In the genomic region with DNA sequence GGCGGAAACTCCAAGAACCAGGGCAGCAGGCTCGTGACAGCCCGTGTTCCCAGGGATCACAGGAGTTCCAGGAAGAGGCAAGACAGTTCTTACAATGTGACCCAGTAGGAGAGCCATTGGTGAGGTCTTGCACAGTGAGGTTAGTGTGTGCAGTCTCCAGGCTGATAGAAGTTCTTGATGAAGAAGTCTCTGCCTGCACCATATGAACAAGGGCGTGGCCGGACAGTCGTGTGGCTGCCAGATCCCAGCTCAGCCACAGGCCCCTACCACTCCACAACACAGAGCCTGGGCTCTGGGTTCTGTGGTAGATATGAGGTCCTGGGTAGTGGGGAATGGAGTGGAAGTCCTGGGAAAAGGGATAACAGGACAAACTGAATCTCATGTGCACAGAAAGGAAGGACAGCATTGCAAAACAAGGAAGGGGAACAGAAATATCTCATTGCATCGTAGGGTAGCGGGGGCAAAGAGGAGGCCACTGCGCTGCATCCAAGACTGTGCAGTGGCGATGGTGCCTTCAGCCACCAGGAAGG, we compare ENCODE assay signal across 1 cellular context.
TF ChIP-seq lines count a peak whose summit lies in the region.

No MANE protein-coding gene starts in this region.

TF ChIP-seq in K562, 482 proteins besides CTCF, POLR2A, EP300 and RAD21 (continued from another document and continues in another):
- TF ChIP-seq, protein P1, sequence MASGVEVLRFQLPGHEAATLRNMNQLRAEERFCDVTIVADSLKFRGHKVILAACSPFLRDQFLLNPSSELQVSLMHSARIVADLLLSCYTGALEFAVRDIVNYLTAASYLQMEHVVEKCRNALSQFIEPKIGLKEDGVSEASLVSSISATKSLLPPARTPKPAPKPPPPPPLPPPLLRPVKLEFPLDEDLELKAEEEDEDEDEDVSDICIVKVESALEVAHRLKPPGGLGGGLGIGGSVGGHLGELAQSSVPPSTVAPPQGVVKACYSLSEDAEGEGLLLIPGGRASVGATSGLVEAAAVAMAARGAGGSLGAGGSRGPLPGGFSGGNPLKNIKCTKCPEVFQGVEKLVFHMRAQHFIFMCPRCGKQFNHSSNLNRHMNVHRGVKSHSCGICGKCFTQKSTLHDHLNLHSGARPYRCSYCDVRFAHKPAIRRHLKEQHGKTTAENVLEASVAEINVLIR (CRISPR knock-in tag; IDR thresholded peaks at IDR 0.05) = no peak
- no peak for TF ChIP-seq PURB (CRISPR knock-in tag; IDR thresholded peaks at IDR 0.05; ENCODE audit: low read depth)
- TF ChIP-seq ZNF124 (CRISPR knock-in tag; IDR thresholded peaks at IDR 0.05) = no peak
- no peak for TF ChIP-seq ZNF174 (CRISPR knock-in tag; IDR thresholded peaks at IDR 0.05)
- TF ChIP-seq ZNF184 (CRISPR knock-in tag; IDR thresholded peaks at IDR 0.05) = no peak
- TF ChIP-seq, protein P2, sequence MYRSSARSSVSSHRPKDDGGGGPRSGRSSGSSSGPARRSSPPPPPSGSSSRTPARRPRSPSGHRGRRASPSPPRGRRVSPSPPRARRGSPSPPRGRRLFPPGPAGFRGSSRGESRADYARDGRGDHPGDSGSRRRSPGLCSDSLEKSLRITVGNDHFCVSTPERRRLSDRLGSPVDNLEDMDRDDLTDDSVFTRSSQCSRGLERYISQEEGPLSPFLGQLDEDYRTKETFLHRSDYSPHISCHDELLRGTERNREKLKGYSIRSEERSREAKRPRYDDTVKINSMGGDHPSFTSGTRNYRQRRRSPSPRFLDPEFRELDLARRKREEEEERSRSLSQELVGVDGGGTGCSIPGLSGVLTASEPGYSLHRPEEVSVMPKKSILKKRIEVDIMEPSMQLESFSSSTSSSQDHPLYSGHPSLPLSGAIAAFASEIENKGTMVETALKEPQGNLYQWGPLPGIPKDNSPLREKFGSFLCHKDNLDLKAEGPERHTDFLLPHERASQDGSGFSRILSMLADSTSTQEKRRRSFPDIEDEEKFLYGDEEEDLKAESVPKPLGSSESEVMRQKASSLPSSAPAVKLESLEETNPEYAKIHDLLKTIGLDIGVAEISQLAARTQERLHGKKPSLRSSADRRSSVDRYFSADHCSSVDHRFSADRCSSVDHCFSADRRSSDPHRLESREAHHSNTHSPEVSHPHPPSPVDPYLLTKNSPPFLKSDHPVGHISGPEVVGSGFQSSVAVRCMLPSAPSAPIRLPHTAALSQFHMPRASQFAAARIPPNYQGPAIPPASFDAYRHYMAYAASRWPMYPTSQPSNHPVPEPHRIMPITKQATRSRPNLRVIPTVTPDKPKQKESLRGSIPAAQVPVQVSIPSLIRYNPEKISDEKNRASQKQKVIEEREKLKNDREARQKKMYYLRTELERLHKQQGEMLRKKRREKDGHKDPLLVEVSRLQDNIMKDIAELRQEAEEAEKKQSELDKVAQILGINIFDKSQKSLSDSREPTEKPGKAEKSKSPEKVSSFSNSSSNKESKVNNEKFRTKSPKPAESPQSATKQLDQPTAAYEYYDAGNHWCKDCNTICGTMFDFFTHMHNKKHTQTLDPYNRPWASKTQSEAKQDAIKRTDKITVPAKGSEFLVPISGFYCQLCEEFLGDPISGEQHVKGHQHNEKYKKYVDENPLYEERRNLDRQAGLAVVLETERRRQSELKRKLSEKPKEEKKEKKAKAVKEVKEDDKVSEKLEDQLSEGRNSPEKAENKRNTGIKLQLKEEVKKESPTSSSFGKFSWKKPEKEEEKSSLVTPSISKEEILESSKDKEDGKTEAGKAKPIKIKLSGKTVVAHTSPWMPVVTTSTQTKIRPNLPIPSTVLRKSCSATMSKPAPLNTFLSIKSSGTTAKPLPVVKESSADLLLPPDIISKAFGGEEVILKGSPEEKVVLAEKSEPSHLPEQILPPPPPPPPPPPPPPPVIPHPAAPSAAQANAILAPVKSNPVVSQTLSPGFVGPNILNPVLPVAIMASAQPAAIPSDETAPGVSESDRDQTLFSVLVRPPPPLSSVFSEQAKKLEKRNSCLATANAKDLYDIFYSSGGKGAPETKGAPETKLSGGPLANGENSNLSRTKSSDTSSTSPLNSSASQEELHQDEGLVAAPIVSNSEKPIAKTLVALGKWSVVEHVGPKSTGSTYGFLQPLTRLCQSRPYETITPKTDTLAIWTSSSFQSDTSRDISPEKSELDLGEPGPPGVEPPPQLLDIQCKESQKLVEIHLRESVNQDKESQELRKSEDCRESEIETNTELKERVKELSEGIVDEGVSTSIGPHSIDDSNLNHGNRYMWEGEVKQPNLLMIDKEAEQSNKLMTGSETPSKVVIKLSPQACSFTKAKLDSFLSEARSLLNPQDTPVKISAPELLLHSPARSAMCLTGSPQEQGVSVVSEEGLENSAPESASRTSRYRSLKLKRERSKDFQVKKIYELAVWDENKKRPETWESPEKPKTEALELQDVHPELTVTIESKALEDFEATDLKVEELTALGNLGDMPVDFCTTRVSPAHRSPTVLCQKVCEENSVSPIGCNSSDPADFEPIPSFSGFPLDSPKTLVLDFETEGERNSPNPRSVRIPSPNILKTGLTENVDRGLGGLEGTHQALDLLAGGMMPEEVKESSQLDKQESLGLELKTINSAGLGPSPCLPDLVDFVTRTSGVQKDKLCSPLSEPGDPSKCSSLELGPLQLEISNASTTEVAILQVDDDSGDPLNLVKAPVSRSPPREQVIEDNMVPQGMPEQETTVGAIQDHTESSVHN (IDR thresholded peaks at IDR 0.05; ENCODE audit: borderline replicate concordance in 1 of 2, low read depth in 1 of 2) = 0 out of 4 replicates have a peak, but pooled peaks of 1 of the 2 experiments have one; percentile 50
- TF ChIP-seq SMC3 (conservative IDR thresholded peaks at IDR 0.05; ENCODE audit: insufficient read depth, low read depth, low read length) = no peak
- TF ChIP-seq POLR2B (IDR thresholded peaks at IDR 0.05; ENCODE audit: low read depth, partially characterized antibody) = peak; percentile 36
- TF ChIP-seq ARHGAP35 (IDR thresholded peaks at IDR 0.05; ENCODE audit: partially characterized antibody) = no peak
- no peak for TF ChIP-seq CBX8 (IDR thresholded peaks at IDR 0.05; ENCODE audit: borderline replicate concordance, extremely low read depth, low read depth, low read length, poor library complexity, severe bottlenecking)
- no peak for TF ChIP-seq ZNF224 (CRISPR knock-in tag; IDR thresholded peaks at IDR 0.05)
- TF ChIP-seq DPF2 (IDR thresholded peaks at IDR 0.05) = 0 out of 2 replicates have a peak, but pooled peaks have one; percentile 13
- TF ChIP-seq ZNF282 (CRISPR knock-in tag; IDR thresholded peaks at IDR 0.05) = no peak
- no peak for TF ChIP-seq FOXA1 (IDR thresholded peaks at IDR 0.05; ENCODE audit: borderline replicate concordance)
- TF ChIP-seq, protein P3, sequence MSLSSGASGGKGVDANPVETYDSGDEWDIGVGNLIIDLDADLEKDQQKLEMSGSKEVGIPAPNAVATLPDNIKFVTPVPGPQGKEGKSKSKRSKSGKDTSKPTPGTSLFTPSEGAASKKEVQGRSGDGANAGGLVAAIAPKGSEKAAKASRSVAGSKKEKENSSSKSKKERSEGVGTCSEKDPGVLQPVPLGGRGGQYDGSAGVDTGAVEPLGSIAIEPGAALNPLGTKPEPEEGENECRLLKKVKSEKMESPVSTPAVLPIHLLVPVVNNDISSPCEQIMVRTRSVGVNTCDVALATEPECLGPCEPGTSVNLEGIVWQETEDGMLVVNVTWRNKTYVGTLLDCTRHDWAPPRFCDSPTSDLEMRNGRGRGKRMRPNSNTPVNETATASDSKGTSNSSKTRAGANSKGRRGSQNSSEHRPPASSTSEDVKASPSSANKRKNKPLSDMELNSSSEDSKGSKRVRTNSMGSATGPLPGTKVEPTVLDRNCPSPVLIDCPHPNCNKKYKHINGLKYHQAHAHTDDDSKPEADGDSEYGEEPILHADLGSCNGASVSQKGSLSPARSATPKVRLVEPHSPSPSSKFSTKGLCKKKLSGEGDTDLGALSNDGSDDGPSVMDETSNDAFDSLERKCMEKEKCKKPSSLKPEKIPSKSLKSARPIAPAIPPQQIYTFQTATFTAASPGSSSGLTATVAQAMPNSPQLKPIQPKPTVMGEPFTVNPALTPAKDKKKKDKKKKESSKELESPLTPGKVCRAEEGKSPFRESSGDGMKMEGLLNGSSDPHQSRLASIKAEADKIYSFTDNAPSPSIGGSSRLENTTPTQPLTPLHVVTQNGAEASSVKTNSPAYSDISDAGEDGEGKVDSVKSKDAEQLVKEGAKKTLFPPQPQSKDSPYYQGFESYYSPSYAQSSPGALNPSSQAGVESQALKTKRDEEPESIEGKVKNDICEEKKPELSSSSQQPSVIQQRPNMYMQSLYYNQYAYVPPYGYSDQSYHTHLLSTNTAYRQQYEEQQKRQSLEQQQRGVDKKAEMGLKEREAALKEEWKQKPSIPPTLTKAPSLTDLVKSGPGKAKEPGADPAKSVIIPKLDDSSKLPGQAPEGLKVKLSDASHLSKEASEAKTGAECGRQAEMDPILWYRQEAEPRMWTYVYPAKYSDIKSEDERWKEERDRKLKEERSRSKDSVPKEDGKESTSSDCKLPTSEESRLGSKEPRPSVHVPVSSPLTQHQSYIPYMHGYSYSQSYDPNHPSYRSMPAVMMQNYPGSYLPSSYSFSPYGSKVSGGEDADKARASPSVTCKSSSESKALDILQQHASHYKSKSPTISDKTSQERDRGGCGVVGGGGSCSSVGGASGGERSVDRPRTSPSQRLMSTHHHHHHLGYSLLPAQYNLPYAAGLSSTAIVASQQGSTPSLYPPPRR (CRISPR knock-in tag; IDR thresholded peaks at IDR 0.05; ENCODE audit: borderline replicate concordance) = no peak
- TF ChIP-seq, protein P4, sequence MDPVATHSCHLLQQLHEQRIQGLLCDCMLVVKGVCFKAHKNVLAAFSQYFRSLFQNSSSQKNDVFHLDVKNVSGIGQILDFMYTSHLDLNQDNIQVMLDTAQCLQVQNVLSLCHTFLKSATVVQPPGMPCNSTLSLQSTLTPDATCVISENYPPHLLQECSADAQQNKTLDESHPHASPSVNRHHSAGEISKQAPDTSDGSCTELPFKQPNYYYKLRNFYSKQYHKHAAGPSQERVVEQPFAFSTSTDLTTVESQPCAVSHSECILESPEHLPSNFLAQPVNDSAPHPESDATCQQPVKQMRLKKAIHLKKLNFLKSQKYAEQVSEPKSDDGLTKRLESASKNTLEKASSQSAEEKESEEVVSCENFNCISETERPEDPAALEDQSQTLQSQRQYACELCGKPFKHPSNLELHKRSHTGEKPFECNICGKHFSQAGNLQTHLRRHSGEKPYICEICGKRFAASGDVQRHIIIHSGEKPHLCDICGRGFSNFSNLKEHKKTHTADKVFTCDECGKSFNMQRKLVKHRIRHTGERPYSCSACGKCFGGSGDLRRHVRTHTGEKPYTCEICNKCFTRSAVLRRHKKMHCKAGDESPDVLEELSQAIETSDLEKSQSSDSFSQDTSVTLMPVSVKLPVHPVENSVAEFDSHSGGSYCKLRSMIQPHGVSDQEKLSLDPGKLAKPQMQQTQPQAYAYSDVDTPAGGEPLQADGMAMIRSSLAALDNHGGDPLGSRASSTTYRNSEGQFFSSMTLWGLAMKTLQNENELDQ (CRISPR knock-in tag; IDR thresholded peaks at IDR 0.05; ENCODE audit: borderline replicate concordance) = peak; percentile 58; the same call in 1 of the 2 replicates
- TF ChIP-seq, protein P5, sequence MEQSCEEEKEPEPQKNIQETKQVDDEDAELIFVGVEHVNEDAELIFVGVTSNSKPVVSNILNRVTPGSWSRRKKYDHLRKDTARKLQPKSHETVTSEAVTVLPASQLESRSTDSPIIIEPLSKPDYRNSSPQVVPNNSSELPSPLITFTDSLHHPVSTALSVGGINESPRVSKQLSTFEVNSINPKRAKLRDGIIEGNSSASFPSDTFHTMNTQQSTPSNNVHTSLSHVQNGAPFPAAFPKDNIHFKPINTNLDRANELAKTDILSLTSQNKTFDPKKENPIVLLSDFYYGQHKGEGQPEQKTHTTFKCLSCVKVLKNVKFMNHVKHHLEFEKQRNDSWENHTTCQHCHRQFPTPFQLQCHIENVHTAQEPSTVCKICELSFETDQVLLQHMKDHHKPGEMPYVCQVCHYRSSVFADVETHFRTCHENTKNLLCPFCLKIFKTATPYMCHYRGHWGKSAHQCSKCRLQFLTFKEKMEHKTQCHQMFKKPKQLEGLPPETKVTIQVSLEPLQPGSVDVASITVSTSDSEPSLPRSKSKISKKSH (CRISPR knock-in tag; IDR thresholded peaks at IDR 0.05) = no peak
- no peak for TF ChIP-seq GATAD2B (IDR thresholded peaks at IDR 0.05; ENCODE audit: borderline replicate concordance)
- TF ChIP-seq SNIP1 (IDR thresholded peaks at IDR 0.05; ENCODE audit: low read depth) = no peak
- TF ChIP-seq, protein P6, sequence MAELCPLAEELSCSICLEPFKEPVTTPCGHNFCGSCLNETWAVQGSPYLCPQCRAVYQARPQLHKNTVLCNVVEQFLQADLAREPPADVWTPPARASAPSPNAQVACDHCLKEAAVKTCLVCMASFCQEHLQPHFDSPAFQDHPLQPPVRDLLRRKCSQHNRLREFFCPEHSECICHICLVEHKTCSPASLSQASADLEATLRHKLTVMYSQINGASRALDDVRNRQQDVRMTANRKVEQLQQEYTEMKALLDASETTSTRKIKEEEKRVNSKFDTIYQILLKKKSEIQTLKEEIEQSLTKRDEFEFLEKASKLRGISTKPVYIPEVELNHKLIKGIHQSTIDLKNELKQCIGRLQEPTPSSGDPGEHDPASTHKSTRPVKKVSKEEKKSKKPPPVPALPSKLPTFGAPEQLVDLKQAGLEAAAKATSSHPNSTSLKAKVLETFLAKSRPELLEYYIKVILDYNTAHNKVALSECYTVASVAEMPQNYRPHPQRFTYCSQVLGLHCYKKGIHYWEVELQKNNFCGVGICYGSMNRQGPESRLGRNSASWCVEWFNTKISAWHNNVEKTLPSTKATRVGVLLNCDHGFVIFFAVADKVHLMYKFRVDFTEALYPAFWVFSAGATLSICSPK (IDR thresholded peaks at IDR 0.05; ENCODE audit: borderline replicate concordance) = no peak
- TF ChIP-seq, protein P7, sequence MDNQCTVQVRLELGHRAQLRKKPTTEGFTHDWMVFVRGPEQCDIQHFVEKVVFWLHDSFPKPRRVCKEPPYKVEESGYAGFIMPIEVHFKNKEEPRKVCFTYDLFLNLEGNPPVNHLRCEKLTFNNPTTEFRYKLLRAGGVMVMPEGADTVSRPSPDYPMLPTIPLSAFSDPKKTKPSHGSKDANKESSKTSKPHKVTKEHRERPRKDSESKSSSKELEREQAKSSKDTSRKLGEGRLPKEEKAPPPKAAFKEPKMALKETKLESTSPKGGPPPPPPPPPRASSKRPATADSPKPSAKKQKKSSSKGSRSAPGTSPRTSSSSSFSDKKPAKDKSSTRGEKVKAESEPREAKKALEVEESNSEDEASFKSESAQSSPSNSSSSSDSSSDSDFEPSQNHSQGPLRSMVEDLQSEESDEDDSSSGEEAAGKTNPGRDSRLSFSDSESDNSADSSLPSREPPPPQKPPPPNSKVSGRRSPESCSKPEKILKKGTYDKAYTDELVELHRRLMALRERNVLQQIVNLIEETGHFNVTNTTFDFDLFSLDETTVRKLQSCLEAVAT (IDR thresholded peaks at IDR 0.05) = peak in 1 of 2 experiments; percentile 17; a peak in 1 of 4 replicates
- TF ChIP-seq SUPT5H (IDR thresholded peaks at IDR 0.05) = no peak
- TF ChIP-seq STAT5A (IDR thresholded peaks at IDR 0.05; ENCODE audit: borderline replicate concordance, low read length) = no peak
- peak; percentile 55 for TF ChIP-seq CEBPB (tag; IDR thresholded peaks at IDR 0.05)
- no peak for TF ChIP-seq ZNF316 (IDR thresholded peaks at IDR 0.05)
- TF ChIP-seq MAFG (tag; conservative IDR thresholded peaks at IDR 0.05) = no peak
- TF ChIP-seq ZNF589 (CRISPR knock-in tag; IDR thresholded peaks at IDR 0.05; ENCODE audit: low read depth) = no peak
- TF ChIP-seq ZNF75A (CRISPR knock-in tag; IDR thresholded peaks at IDR 0.05) = no peak
- no peak for TF ChIP-seq NFIX (CRISPR knock-in tag; IDR thresholded peaks at IDR 0.05; ENCODE audit: low read depth)
- peak; percentile 36; the same call in 1 of the 2 replicates for TF ChIP-seq HLTF (IDR thresholded peaks at IDR 0.05)
- no peak for TF ChIP-seq ZNF354B (CRISPR knock-in tag; IDR thresholded peaks at IDR 0.05)
- no peak for TF ChIP-seq MECOM (CRISPR knock-in tag; IDR thresholded peaks at IDR 0.05)
- TF ChIP-seq CC2D1A (IDR thresholded peaks at IDR 0.05) = 0 out of 2 replicates have a peak, but pooled peaks have one; percentile 48
- TF ChIP-seq NCOA1 (IDR thresholded peaks at IDR 0.05; ENCODE audit: low read depth) = 0 out of 2 replicates have a peak, but pooled peaks have one; percentile 35
- TF ChIP-seq MIER1 (IDR thresholded peaks at IDR 0.05; ENCODE audit: low read depth) = peak; percentile 75; the same call in 1 of the 2 replicates
- no peak for TF ChIP-seq GTF2E2 (tag; IDR thresholded peaks at IDR 0.05)
- TF ChIP-seq ZSCAN29 (IDR thresholded peaks at IDR 0.05) = 0 out of 2 replicates have a peak, but pooled peaks have one; percentile 49
